In genomic region chr13:77698211-77699058, GRCh38 we compare ENCODE assay signal across 8 cellular contexts.
DNase-seq lines count a peak whose midpoint lies in the region; ATAC-seq, FAIRE-seq and TF ChIP-seq lines count a peak whose summit lies in the region.

No MANE protein-coding gene starts in this region.

- peak; percentile 36 for DNase-seq in DMS153 treated with DMSO at 0.1 percent for 48 hours (lab: John Stamatoyannopoulos, UW; ENCODE audit: unreplicated experiment)
- DNase-seq in HuH-7.5 (ENCODE audit: low spot score) = peak; percentile 58
- DNase-seq in T-helper 22 cell (ENCODE audit: low read depth) = peak; percentile 20
- DNase-seq in astrocyte of the spinal cord (ENCODE audit: low read depth, low spot score) = no peak
- no peak for DNase-seq in skeletal muscle cell (ENCODE audit: low read depth)
- no peak for DNase-seq in RCC 7860 (ENCODE audit: low spot score)

- peak overlapping the region; percentile 49 for H3K4me3 ChIP-seq in astrocyte of the spinal cord (ENCODE audit: low read depth, low read length)
- H3K4me3 ChIP-seq in iPS-18a (ENCODE audit: low read length) = peak overlapping the region; percentile 94
- H3K4me3 ChIP-seq in skeletal muscle cell (ENCODE audit: low read depth, low read length) = peak overlapping the region; percentile 47

- H3K27ac ChIP-seq in iPS-18a (ENCODE audit: low read length) = no peak overlapping the region

- no peak for TF ChIP-seq CTCF in astrocyte of the spinal cord (IDR thresholded peaks at IDR 0.05; ENCODE audit: low read depth, low read length)

- H3K4me1 ChIP-seq in iPS-18a (ENCODE audit: control insufficient read depth, low read depth, low read length) = peaks cover 25% of the 10 kb centered on the region

- in situ Hi-C loops in astrocyte of the spinal cord (cut with HindIII; ENCODE audit: low sequenced_read_pairs) = no loop called here

- no peak for FAIRE-seq in RCC 7860 (lab: Jason Lieb, UNC)

- H3K9me3 ChIP-seq in iPS-18a (ENCODE audit: control insufficient read depth, low read depth, low read length) = no peaks in the 10 kb centered on the region

- H3K9ac ChIP-seq in iPS-18a (ENCODE audit: low read length) = peak overlapping the region; percentile 54

- peak; percentile 26 for ATAC-seq in GM21423 (IDR thresholded peaks at IDR 0.05; ENCODE audit: unreplicated experiment)

- no peaks in the 10 kb centered on the region for H3K36me3 ChIP-seq in iPS-18a (ENCODE audit: control insufficient read depth, low read depth, low read length)

- peaks cover 14% of the 10 kb centered on the region for H3K27me3 ChIP-seq in iPS-18a (ENCODE audit: control insufficient read depth, insufficient read depth, low read length)

Comparison
In these comparisons a context has a peak if more than half of its experiments do, and no peak if none do; other contexts are left out.
1. DNase-seq: peak in DMS153 treated with DMSO at 0.1 percent for 48 hours (single experiment), HuH-7.5 (single experiment) and T-helper 22 cell (single experiment); none in astrocyte of the spinal cord (single experiment), skeletal muscle cell (single experiment) and RCC 7860 (single experiment).
2. Peak in every context shown above with its lines, with median percentiles within 50 percentile points of each other: H3K4me3 ChIP-seq.